10 cellular contexts compared by ENCODE assay signal in the genomic region with DNA sequence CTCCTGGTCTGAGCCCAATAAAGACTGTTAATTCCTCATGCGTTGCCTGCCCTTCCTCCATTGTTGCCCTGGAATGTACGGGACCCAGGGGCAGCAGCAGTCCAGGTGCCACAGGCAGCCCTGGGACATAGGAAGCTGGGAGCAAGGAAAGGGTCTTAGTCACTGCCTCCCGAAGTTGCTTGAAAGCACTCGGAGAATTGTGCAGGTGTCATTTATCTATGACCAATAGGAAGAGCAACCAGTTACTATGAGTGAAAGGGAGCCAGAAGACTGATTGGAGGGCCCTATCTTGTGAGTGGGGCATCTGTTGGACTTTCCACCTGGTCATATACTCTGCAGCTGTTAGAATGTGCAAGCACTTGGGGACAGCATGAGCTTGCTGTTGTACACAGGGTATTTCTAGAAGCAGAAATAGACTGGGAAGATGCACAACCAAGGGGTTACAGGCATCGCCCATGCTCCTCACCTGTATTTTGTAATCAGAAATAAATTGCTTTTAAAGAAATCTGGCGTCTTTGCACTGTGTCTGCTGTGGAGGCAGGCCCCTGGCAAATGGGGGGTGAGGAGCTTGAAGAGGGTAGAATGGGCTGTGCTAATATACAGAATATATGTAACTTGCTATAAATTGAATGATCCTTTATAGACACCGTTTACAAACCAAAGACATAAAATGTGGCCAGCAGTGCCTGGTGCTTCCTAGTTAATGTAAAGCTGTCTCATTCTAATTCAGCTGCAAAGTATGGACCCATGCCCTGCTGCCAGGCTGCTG. TPM values are rescaled to one million over a fixed set of nuclear protein-coding genes. Genes with fewer than 3 reads are reported as not detected.
A peak's percentile ranks its signal among the peaks of the same experiment; 100 is the strongest.
DNase-seq lines count a peak whose midpoint lies in the region; ATAC-seq and TF ChIP-seq lines count a peak whose summit lies in the region.
"Had no signal": no experiment of that assay in that cellular context is flagged by ENCODE, and none has a peak within 500 bp of the region (broad histone marks: within the 10 kb centered on the region; RNA-seq: fewer than 3 reads in every experiment).

No MANE protein-coding gene starts in this region.

- no peak for TF ChIP-seq CTCF in neural progenitor cell (IDR thresholded peaks at IDR 0.05)

- ATAC-seq in HG03097 (IDR thresholded peaks at IDR 0.05; ENCODE audit: low FRiP score, unreplicated experiment), result no peak
- ATAC-seq: PC-3 had no signal

- no peak overlapping the region for H3K4me3 ChIP-seq in neural progenitor cell

- peaks cover 90% of the 10 kb centered on the region for H3F3A ChIP-seq in neural progenitor cell (ENCODE audit: low read depth)

- H3K4me1 ChIP-seq in neural progenitor cell, result peaks cover 9% of the 10 kb centered on the region

- H3K27me3 ChIP-seq in neural progenitor cell, result no peaks in the 10 kb centered on the region

- peaks cover 45% of the 10 kb centered on the region for H3K79me2 ChIP-seq in neural progenitor cell (ENCODE audit: low read depth)

- peaks cover 70% of the 10 kb centered on the region for H3K36me3 Mint-ChIP-seq in activated CD4-positive, alpha-beta T cell treated with anti-CD3 and anti-CD28 coated beads, Interleukin-2, amount 10 ng/mL, durations not matched to agents 24 days and 14 days (ENCODE audit: low read depth)
- H3K36me3 Mint-ChIP-seq in IgD-negative memory B cell (peaks cover 8% of the 10 kb centered on the region), neural progenitor cell (peaks cover 37% of the 10 kb centered on the region)
- peaks cover 72% of the 10 kb centered on the region for H3K36me3 Mint-ChIP-seq in activated naive CD8-positive, alpha-beta T cell treated with anti-CD3 and anti-CD28 coated beads for 36 hours

- H3K27ac Mint-ChIP-seq in activated CD4-positive, alpha-beta T cell treated with anti-CD3 and anti-CD28 coated beads, Interleukin-2, amount 10 ng/mL, durations not matched to agents 24 days and 14 days, result peak overlapping the region; percentile 78
- peak overlapping the region; percentile 92 to 97 (median 93) for H3K27ac Mint-ChIP-seq in IgD-negative memory B cell
- H3K27ac Mint-ChIP-seq in activated naive CD8-positive, alpha-beta T cell treated with anti-CD3 and anti-CD28 coated beads for 36 hours, result peak overlapping the region; percentile 97
- H3K27ac Mint-ChIP-seq in neural progenitor cell, result no peak overlapping the region

- H3K9me3 Mint-ChIP-seq in activated CD4-positive, alpha-beta T cell treated with anti-CD3 and anti-CD28 coated beads, Interleukin-2, amount 10 ng/mL, durations not matched to agents 24 days and 14 days, result peaks cover 4% of the 10 kb centered on the region
- H3K9me3 Mint-ChIP-seq in IgD-negative memory B cell (peaks cover 0 to 2% (median 0%) of the 10 kb centered on the region in 3 donors), neural progenitor cell (no peaks in the 10 kb centered on the region)
- peaks cover 4% of the 10 kb centered on the region for H3K9me3 Mint-ChIP-seq in activated naive CD8-positive, alpha-beta T cell treated with anti-CD3 and anti-CD28 coated beads for 36 hours

- peaks cover 4% of the 10 kb centered on the region for H3K36me3 ChIP-seq in neural progenitor cell

- H2AFZ ChIP-seq in neural progenitor cell (replicated peaks), result no peak overlapping the region

- H3K4me2 ChIP-seq in neural progenitor cell, result no peak overlapping the region

- peak overlapping the region; percentile 39 for H3K27ac ChIP-seq in neural progenitor cell

- peaks cover 41% of the 10 kb centered on the region for H3K4me1 Mint-ChIP-seq in activated CD4-positive, alpha-beta T cell treated with anti-CD3 and anti-CD28 coated beads, Interleukin-2, amount 10 ng/mL, durations not matched to agents 24 days and 14 days
- peaks cover 26 to 31% (median 26%) of the 10 kb centered on the region in 3 donors for H3K4me1 Mint-ChIP-seq in IgD-negative memory B cell
- H3K4me1 Mint-ChIP-seq in activated naive CD8-positive, alpha-beta T cell treated with anti-CD3 and anti-CD28 coated beads for 36 hours, result peaks cover 44% of the 10 kb centered on the region
- H3K4me1 Mint-ChIP-seq in neural progenitor cell, result peaks cover 34% of the 10 kb centered on the region

- H3K9me3 ChIP-seq in neural progenitor cell (ENCODE audit: low read depth), result no peaks in the 10 kb centered on the region

- peaks cover 46% of the 10 kb centered on the region for H4K20me1 ChIP-seq in neural progenitor cell (ENCODE audit: low read depth)

- peaks cover 3% of the 10 kb centered on the region for H3K27me3 Mint-ChIP-seq in activated CD4-positive, alpha-beta T cell treated with anti-CD3 and anti-CD28 coated beads, Interleukin-2, amount 10 ng/mL, durations not matched to agents 24 days and 14 days
- H3K27me3 Mint-ChIP-seq in IgD-negative memory B cell (no peaks in the 10 kb centered on the region), neural progenitor cell (ENCODE audit: insufficient read depth, low read depth) (peaks cover 10% of the 10 kb centered on the region)
- peaks cover 36% of the 10 kb centered on the region for H3K27me3 Mint-ChIP-seq in activated naive CD8-positive, alpha-beta T cell treated with anti-CD3 and anti-CD28 coated beads for 36 hours

- H3K4me3 Mint-ChIP-seq in activated CD4-positive, alpha-beta T cell treated with anti-CD3 and anti-CD28 coated beads, Interleukin-2, amount 10 ng/mL, durations not matched to agents 24 days and 14 days, result peak overlapping the region; percentile 43
- H3K4me3 Mint-ChIP-seq in IgD-negative memory B cell (peak overlapping the region in 2 of 4 donors; percentile 74), neural progenitor cell (peak overlapping the region; percentile 71)
- H3K4me3 Mint-ChIP-seq in activated naive CD8-positive, alpha-beta T cell treated with anti-CD3 and anti-CD28 coated beads for 36 hours, result peak overlapping the region; percentile 53

- H3K9ac ChIP-seq in neural progenitor cell, result no peak overlapping the region

- no peak for DNase-seq in activated CD4-positive, alpha-beta T cell treated with anti-CD3 and anti-CD28 coated beads, Interleukin-2, amount 10 ng/mL, durations not matched to agents 24 days and 14 days
- no peak for DNase-seq in activated CD4-positive, alpha-beta T cell treated with anti-CD3 and anti-CD28 coated beads for 1 hour
- DNase-seq in activated naive CD8-positive, alpha-beta T cell treated with anti-CD3 and anti-CD28 coated beads for 36 hours, result no peak
- peak; percentile 1 for DNase-seq in neural progenitor cell (ENCODE audit: low spot score)
- DNase-seq in NCI-H2081 (lab: John Stamatoyannopoulos, UW), result no peak
- no peak for DNase-seq in globus pallidus (ENCODE audit: low spot score)
- DNase-seq: NCI-H2107 had no signal

- intact Hi-C loops in activated CD4-positive, alpha-beta T cell treated with anti-CD3 and anti-CD28 coated beads, Interleukin-2, amount 10 ng/mL, durations not matched to agents 24 days and 14 days (cut with micrococcal nuclease), result no loop called here

RNA-seq across cellular contexts. Expression of a gene that starts 4.2 kb away (rescaled TPM):
- total RNA-seq in activated CD4-positive, alpha-beta T cell treated with anti-CD3 and anti-CD28 coated beads, Interleukin-2, amount 10 ng/mL, durations not matched to agents 24 days and 14 days, result 2,059 and 2,078 TPM in 2 replicates
- polyA plus RNA-seq in IgD-negative memory B cell, result 3,702 TPM
- 1,000 to 10,000 TPM; 2,825 to 2,867 TPM for total RNA-seq in activated naive CD8-positive, alpha-beta T cell treated with anti-CD3 and anti-CD28 coated beads for 36 hours
- total RNA-seq in neural progenitor cell (ENCODE audit: low replicate concordance), result 5,448 and 6,772 TPM in 2 replicates

RNA-seq across cellular contexts. Expression of a gene that starts 4.6 kb away (rescaled TPM):
- total RNA-seq in activated CD4-positive, alpha-beta T cell treated with anti-CD3 and anti-CD28 coated beads, Interleukin-2, amount 10 ng/mL, durations not matched to agents 24 days and 14 days, result 3,031 and 3,032 TPM in 2 replicates
- 3,792 TPM for polyA plus RNA-seq in IgD-negative memory B cell
- 1,000 to 10,000 TPM; 3,663 to 3,691 TPM for total RNA-seq in activated naive CD8-positive, alpha-beta T cell treated with anti-CD3 and anti-CD28 coated beads for 36 hours
- total RNA-seq in neural progenitor cell (ENCODE audit: low replicate concordance), result 2,053 and 3,348 TPM in 2 replicates

RNA-seq across cellular contexts. Expression of a gene that starts 18.0 kb away (rescaled TPM):
- 51.8 and 57.6 TPM in 2 replicates for total RNA-seq in activated CD4-positive, alpha-beta T cell treated with anti-CD3 and anti-CD28 coated beads, Interleukin-2, amount 10 ng/mL, durations not matched to agents 24 days and 14 days
- 24.3 TPM for polyA plus RNA-seq in IgD-negative memory B cell
- 10 to 100 TPM; 61.0 to 63.5 TPM for total RNA-seq in activated naive CD8-positive, alpha-beta T cell treated with anti-CD3 and anti-CD28 coated beads for 36 hours
- total RNA-seq in neural progenitor cell (ENCODE audit: low replicate concordance), result 0.24 and 0.96 TPM in 2 replicates

RNA-seq across cellular contexts. Expression of a gene that starts 20.5 kb away (rescaled TPM):
- total RNA-seq in activated CD4-positive, alpha-beta T cell treated with anti-CD3 and anti-CD28 coated beads, Interleukin-2, amount 10 ng/mL, durations not matched to agents 24 days and 14 days, result 0.99 and 1.1 TPM in 2 replicates
- polyA plus RNA-seq in IgD-negative memory B cell, result 60.8 TPM
- total RNA-seq in activated naive CD8-positive, alpha-beta T cell treated with anti-CD3 and anti-CD28 coated beads for 36 hours, result 10 to 100 TPM; 11.5 to 12.2 TPM
- total RNA-seq in neural progenitor cell (ENCODE audit: low replicate concordance), result 10.0 and 30.8 TPM in 2 replicates

RNA-seq across cellular contexts. Expression of a gene that starts 35.8 kb away (rescaled TPM):
- total RNA-seq in activated CD4-positive, alpha-beta T cell treated with anti-CD3 and anti-CD28 coated beads, Interleukin-2, amount 10 ng/mL, durations not matched to agents 24 days and 14 days, result 2.0 and 4.3 TPM in 2 replicates
- 3.1 TPM for polyA plus RNA-seq in IgD-negative memory B cell
- 1 to 10 TPM; 3.6 to 4.3 TPM for total RNA-seq in activated naive CD8-positive, alpha-beta T cell treated with anti-CD3 and anti-CD28 coated beads for 36 hours
- 4.2 and 4.5 TPM in 2 replicates for total RNA-seq in neural progenitor cell (ENCODE audit: low replicate concordance)

Comparison
In these comparisons a context has a peak if more than half of its experiments do, and no peak if none do; other contexts are left out.
1. RNA of a gene that starts 18.0 kb away (total RNA-seq): 61.0 to 63.5 TPM in activated naive CD8-positive, alpha-beta T cell treated with anti-CD3 and anti-CD28 coated beads for 36 hours and 51.8 to 57.6 TPM in activated CD4-positive, alpha-beta T cell treated with anti-CD3 and anti-CD28 coated beads, Interleukin-2, amount 10 ng/mL, durations not matched to agents 24 days and 14 days; 0.24 to 0.96 TPM in neural progenitor cell; every median in the first group is over 10 times any median in the second.